In genomic region chr5:10374623-10375022, GRCh38 we compare ENCODE assay signal across 1 cellular context.
TF ChIP-seq lines count a peak whose summit lies in the region.

No MANE protein-coding gene starts in this region.

TF ChIP-seq in IMR-90, 13 proteins besides CTCF, POLR2A, EP300 and RAD21:
- no peak for TF ChIP-seq RFX5 (IDR thresholded peaks at IDR 0.05; ENCODE audit: low read depth, low read length)
- TF ChIP-seq RCOR1 (IDR thresholded peaks at IDR 0.05; ENCODE audit: insufficient replicate concordance, low read length): no peak
- no peak for TF ChIP-seq USF2 (IDR thresholded peaks at IDR 0.05; ENCODE audit: low read depth, low read length)
- no peak for TF ChIP-seq CEBPB (IDR thresholded peaks at IDR 0.05; ENCODE audit: low read depth, low read length)
- TF ChIP-seq BHLHE40 (IDR thresholded peaks at IDR 0.05; ENCODE audit: low read depth, low read length): no peak
- no peak for TF ChIP-seq CHD1 (IDR thresholded peaks at IDR 0.05; ENCODE audit: low read depth, low read length)
- no peak for TF ChIP-seq FOS (IDR thresholded peaks at IDR 0.05; ENCODE audit: low read depth, low read length)
- TF ChIP-seq MXI1 (IDR thresholded peaks at IDR 0.05; ENCODE audit: borderline replicate concordance, low read depth, low read length): no peak
- no peak for TF ChIP-seq NFE2L2 (IDR thresholded peaks at IDR 0.05; ENCODE audit: low read depth, low read length)
- TF ChIP-seq MAZ (IDR thresholded peaks at IDR 0.05; ENCODE audit: borderline replicate concordance, low read depth, low read length): no peak
- TF ChIP-seq SMC3 (IDR thresholded peaks at IDR 0.05; ENCODE audit: low read depth, low read length): no peak
- no peak for TF ChIP-seq MAFK (IDR thresholded peaks at IDR 0.05; ENCODE audit: low read depth, low read length)
- TF ChIP-seq ELK1 (IDR thresholded peaks at IDR 0.05; ENCODE audit: borderline replicate concordance, low read depth, low read length): no peak
